8 cellular contexts compared by ENCODE assay signal in genomic region chr10:48444266-48444665, GRCh38.
DNase-seq lines count a peak whose midpoint lies in the region; ATAC-seq, FAIRE-seq and TF ChIP-seq lines count a peak whose summit lies in the region.

No MANE protein-coding gene starts in this region.

- H3K4me1 ChIP-seq in uterus: no peaks in the 10 kb centered on the region

- no peak overlapping the region for H3K4me3 ChIP-seq in LNCaP clone FGC (ENCODE audit: low read depth, low read length)
- no peak overlapping the region for H3K4me3 ChIP-seq in uterus

- DNase-seq in DMS53 (lab: John Stamatoyannopoulos, UW) (peak; percentile 66), LNCaP clone FGC (ENCODE audit: low read depth) (peak; percentile 52), islet precursor cell (peak; percentile 56), AG08396 (ENCODE audit: low spot score) (no peak), GM12891 (ENCODE audit: insufficient read length, low spot score) (no peak), uterus (no peak)

- TF ChIP-seq CTCF in LNCaP clone FGC (IDR thresholded peaks at IDR 0.05; ENCODE audit: control insufficient read depth, extremely low read depth, insufficient read depth) (peak; percentile 69), VCaP (conservative IDR thresholded peaks at IDR 0.05) (peak; percentile 65), uterus (IDR thresholded peaks at IDR 0.05) (no peak)

- no peaks in the 10 kb centered on the region for H3K27me3 ChIP-seq in uterus

- no peak for TF ChIP-seq POLR2A in GM12891 (IDR thresholded peaks at IDR 0.05; ENCODE audit: low read depth, low read length)
- no peak for TF ChIP-seq POLR2A in uterus (IDR thresholded peaks at IDR 0.05)

- no peak for FAIRE-seq in GM12891 (lab: Jason Lieb, UNC)

- ATAC-seq in HG02642 (IDR thresholded peaks at IDR 0.05; ENCODE audit: poor library complexity, unreplicated experiment): no peak

- no peaks in the 10 kb centered on the region for H3K36me3 ChIP-seq in uterus

- H3K27ac ChIP-seq in VCaP (no peak overlapping the region), uterus (no peak overlapping the region)

- H3K9me3 ChIP-seq in uterus: no peaks in the 10 kb centered on the region

- intact Hi-C loops in uterus (cut with DNase I; ENCODE audit: low total_unique reads): no loop called here

TF ChIP-seq in GM12891, 5 proteins besides CTCF, POLR2A, EP300 and RAD21:
- TF ChIP-seq TAF1 (IDR thresholded peaks at IDR 0.05; ENCODE audit: low read depth, low read length) (no peak), POU2F2 (IDR thresholded peaks at IDR 0.05; ENCODE audit: low read depth, low read length) (no peak), SPI1 (IDR thresholded peaks at IDR 0.05; ENCODE audit: low read depth, low read length) (no peak), POLR2AphosphoS5 (IDR thresholded peaks at IDR 0.05; ENCODE audit: low read depth, low read length) (no peak), PAX5 (IDR thresholded peaks at IDR 0.05; ENCODE audit: insufficient read depth, low read length, severe bottlenecking) (no peak)

Comparison
In these comparisons a context has a peak if more than half of its experiments do, and no peak if none do; other contexts are left out.
1. DNase-seq: peak in DMS53 (single experiment), LNCaP clone FGC (single experiment) and islet precursor cell (single experiment); none in AG08396 (single experiment), GM12891 (single experiment) and uterus (0 of 2).
2. CTCF ChIP-seq: peak in LNCaP clone FGC (single experiment) and VCaP (single experiment); none in uterus (0 of 4).